In the genomic region with DNA sequence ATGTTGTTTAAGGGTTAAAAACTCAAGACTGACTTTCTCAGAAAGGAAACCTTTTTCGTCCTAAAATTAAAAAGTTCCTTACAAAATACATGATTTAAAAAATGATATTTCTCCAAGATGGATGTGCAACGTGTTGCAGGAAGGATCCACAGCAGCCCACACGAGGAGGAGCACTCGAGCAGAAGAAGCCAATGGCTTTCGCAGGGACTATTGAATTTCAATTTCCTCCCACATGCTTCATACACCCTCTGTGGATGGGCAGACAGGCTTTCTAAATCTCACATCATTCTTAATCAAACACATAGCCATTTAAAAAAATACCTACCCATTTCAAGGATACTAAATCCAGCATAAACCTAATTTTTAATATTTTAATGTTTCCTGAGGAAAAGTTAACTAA, we compare ENCODE assay signal across 5 cellular contexts.
"Had no signal": no experiment of that assay in that cellular context is flagged by ENCODE, and none has a peak within 500 bp of the region (broad histone marks: within the 10 kb centered on the region; RNA-seq: fewer than 3 reads in every experiment).

No MANE protein-coding gene starts in this region.

- H3K4me3 Mint-ChIP-seq: GM23338, H9 had no signal

- H3K9me3 Mint-ChIP-seq: GM23338, H9 had no signal

- ATAC-seq: GM23338, K562 had no signal

- H3K27ac Mint-ChIP-seq: GM23338, H9 had no signal

- H3K4me1 Mint-ChIP-seq: GM23338, H9 had no signal

- DNase-seq: H9, HCEC 1CT, IMR-90 had no signal

- H3K4me3 ChIP-seq: GM23338, K562 had no signal
